ENCODE assay signal across 18 cellular contexts in the genomic region with DNA sequence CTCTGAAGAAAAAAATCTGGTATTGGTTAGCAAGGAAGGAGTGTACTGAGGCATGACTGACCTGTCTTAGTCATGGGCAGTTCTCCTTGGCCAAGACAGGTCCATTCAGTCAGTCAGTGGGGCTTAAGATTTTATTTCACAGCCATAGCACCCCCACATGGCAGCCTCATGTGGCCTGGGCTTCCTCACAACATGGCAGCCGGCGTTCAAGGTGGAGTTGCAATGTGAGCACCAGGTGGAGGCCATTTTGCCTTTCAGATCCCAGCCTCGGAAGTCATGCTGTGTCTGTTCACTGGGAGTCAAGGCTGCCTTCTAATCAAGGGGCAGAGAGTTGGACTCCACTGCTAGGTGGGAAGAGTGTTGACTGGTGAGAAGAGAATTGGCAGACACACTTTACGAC. TPM values are rescaled to one million over a fixed set of nuclear protein-coding genes. Genes with fewer than 3 reads are reported as not detected.
DNase-seq lines count a peak whose midpoint lies in the region; ATAC-seq, FAIRE-seq and TF ChIP-seq lines count a peak whose summit lies in the region.
"Had no signal": no experiment of that assay in that cellular context is flagged by ENCODE, and none has a peak within 500 bp of the region (broad histone marks: within the 10 kb centered on the region; RNA-seq: fewer than 3 reads in every experiment).

No MANE protein-coding gene starts in this region.

- H4K91ac ChIP-seq in trophoblast cell (ENCODE audit: low read depth, low read length), result no peak overlapping the region

- no peak overlapping the region for H2BK12ac ChIP-seq in trophoblast cell (ENCODE audit: low read length)

- H3K4me1 ChIP-seq in kidney (ENCODE audit: control insufficient read depth in 1 of 2, insufficient read depth in 1 of 2, low read depth in 1 of 2, low read length in 2 of 2), result no peaks in the 10 kb centered on the region
- no peaks in the 10 kb centered on the region for H3K4me1 ChIP-seq in testis
- H3K4me1 ChIP-seq in trophoblast cell (ENCODE audit: control insufficient read depth in 1 of 2, insufficient read depth in 2 of 2, low read length in 2 of 2), result peaks cover 2 to 3% of the 10 kb centered on the region in 2 experiments
- H3K4me1 ChIP-seq: psoas muscle, suprapubic skin had no signal

- H3K9ac ChIP-seq in kidney (ENCODE audit: low read length in 2 of 2), result no peak overlapping the region
- H3K9ac ChIP-seq in trophoblast cell (ENCODE audit: low read length), result no peak overlapping the region

- H3K9me3 ChIP-seq in kidney (ENCODE audit: control insufficient read depth in 1 of 2, low read length in 2 of 2), result no peaks in the 10 kb centered on the region
- no peaks in the 10 kb centered on the region for H3K9me3 ChIP-seq in testis
- H3K9me3 ChIP-seq in trophoblast cell (ENCODE audit: insufficient read depth, low read depth, low read length), result peaks cover 2% of the 10 kb centered on the region
- H3K9me3 ChIP-seq: psoas muscle had no signal

- no peak overlapping the region for H3K14ac ChIP-seq in trophoblast cell (ENCODE audit: low read length)

- no peaks in the 10 kb centered on the region for H3K79me2 ChIP-seq in trophoblast cell (ENCODE audit: control insufficient read depth, insufficient read depth, low read length, poor library complexity)

- no peak overlapping the region for H4K12ac ChIP-seq in trophoblast cell (ENCODE audit: low read depth, low read length)

- H3K18ac ChIP-seq in trophoblast cell (ENCODE audit: low read length), result no peak overlapping the region

- intact Hi-C loops in kidney (cut with DNase I) (no loop called here), testis (cut with DNase I; ENCODE audit: low total_unique reads) (no loop called here)

- H3K4me2 ChIP-seq in trophoblast cell (ENCODE audit: low read length), result no peak overlapping the region

- H3K36me3 ChIP-seq in kidney (ENCODE audit: control insufficient read depth in 1 of 2, insufficient read depth in 2 of 2, low read length in 2 of 2) (no peaks in the 10 kb centered on the region), testis (ENCODE audit: low read depth, missing control alignments) (no peaks in the 10 kb centered on the region), trophoblast cell (ENCODE audit: control insufficient read depth in 1 of 2, insufficient read depth in 2 of 2, low read length in 2 of 2) (no peaks in the 10 kb centered on the region)
- H3K36me3 ChIP-seq: suprapubic skin had no signal

- no peaks in the 10 kb centered on the region for H3K27me3 Mint-ChIP-seq in activated naive CD8-positive, alpha-beta T cell
- H3K27me3 Mint-ChIP-seq in activated naive CD8-positive, alpha-beta T cell treated with anti-CD3 and anti-CD28 coated beads, Interleukin-2, amount 50 U/mL, for 24 hours, result no peaks in the 10 kb centered on the region
- H3K27me3 Mint-ChIP-seq: naive B cell had no signal

- POLR2A ChIA-PET in GM10248 (lab: Yijun Ruan, JAX), result no interaction called here

- peaks cover 16% of the 10 kb centered on the region for H3K36me3 Mint-ChIP-seq in activated naive CD8-positive, alpha-beta T cell
- peaks cover 47% of the 10 kb centered on the region for H3K36me3 Mint-ChIP-seq in activated naive CD8-positive, alpha-beta T cell treated with anti-CD3 and anti-CD28 coated beads, Interleukin-2, amount 50 U/mL, for 24 hours (ENCODE audit: low read depth)

- H2AFZ ChIP-seq in trophoblast cell (ENCODE audit: insufficient read depth, low read length, poor library complexity), result no peak overlapping the region

- 93 to 100% methylated on average over 4 of the region's 4 CpGs for WGBS in testis, 2 donors
- no CpG with 5 or more reads among the region's 4 CpGs for WGBS in trophoblast cell (ENCODE audit: extremely low coverage, insufficient coverage, insufficient read length)

- no peaks in the 10 kb centered on the region for H3K79me1 ChIP-seq in trophoblast cell (ENCODE audit: low read length)

- H3K27ac ChIP-seq in kidney (ENCODE audit: low read depth in 2 of 2, low read length in 2 of 2), result no peak overlapping the region
- no peak overlapping the region for H3K27ac ChIP-seq in testis
- no peak overlapping the region for H3K27ac ChIP-seq in trophoblast cell (ENCODE audit: low read depth, low read length)
- H3K27ac ChIP-seq: psoas muscle, suprapubic skin had no signal

- peaks cover 33% of the 10 kb centered on the region for H3K4me1 Mint-ChIP-seq in activated naive CD8-positive, alpha-beta T cell (ENCODE audit: low read depth)
- peaks cover 44% of the 10 kb centered on the region for H3K4me1 Mint-ChIP-seq in activated naive CD8-positive, alpha-beta T cell treated with anti-CD3 and anti-CD28 coated beads, Interleukin-2, amount 50 U/mL, for 24 hours

- ATAC-seq in activated naive CD8-positive, alpha-beta T cell treated with anti-CD3 and anti-CD28 coated beads, Interleukin-2, amount 50 U/mL, for 24 hours, result no peak
- ATAC-seq in GM19452 (IDR thresholded peaks at IDR 0.05; ENCODE audit: unreplicated experiment), result no peak
- ATAC-seq: psoas muscle had no signal

- CTCF ChIA-PET in GM10248 (lab: Yijun Ruan, JAX), result interaction anchor here (0.9 to 1.6 kb wide), 2 partner anchors 9 to 481 kb away, joined by 3 to 4 read pairs; no protein-coding TSS in a partner anchor

- no peaks in the 10 kb centered on the region for H3K9me3 Mint-ChIP-seq in activated naive CD8-positive, alpha-beta T cell (ENCODE audit: low read depth)
- peaks cover 8% of the 10 kb centered on the region for H3K9me3 Mint-ChIP-seq in activated naive CD8-positive, alpha-beta T cell treated with anti-CD3 and anti-CD28 coated beads, Interleukin-2, amount 50 U/mL, for 24 hours
- H3K9me3 Mint-ChIP-seq: naive B cell had no signal

- DNase-seq in activated naive CD8-positive, alpha-beta T cell treated with anti-CD3 and anti-CD28 coated beads, Interleukin-2, amount 50 U/mL, for 24 hours, result no peak
- DNase-seq in activated CD8-positive, alpha-beta memory T cell treated with anti-CD3 and anti-CD28 coated beads, Interleukin-2, amount 50 U/mL, for 48 hours, result peak; percentile 35
- DNase-seq in kidney (peak; percentile 44), testis (peak; percentile 9), trophoblast cell (no peak), GM10248 (ENCODE audit: extremely low spot score) (no peak)
- DNase-seq: amniotic stem cell; central memory CD4-positive, alpha-beta T cell; Karpas-422; naive B cell; NCI-H1105 treated with DMSO at 0.1 percent for 48 hours; NCI-H2107; NCI-H524; psoas muscle had no signal

- H2BK5ac ChIP-seq in trophoblast cell (ENCODE audit: low read depth, low read length, poor library complexity), result no peak overlapping the region

- TF ChIP-seq POLR2A in testis (IDR thresholded peaks at IDR 0.05), result no peak

- H2AK5ac ChIP-seq in trophoblast cell (ENCODE audit: low read length), result no peak overlapping the region

- no peak overlapping the region for H2BK120ac ChIP-seq in trophoblast cell (ENCODE audit: insufficient read depth, low read length, poor library complexity)

- no peak for FAIRE-seq in kidney (lab: Jason Lieb, UNC)

- H3K4me3 ChIP-seq in kidney (ENCODE audit: low read length in 2 of 2) (no peak overlapping the region), testis (no peak overlapping the region), trophoblast cell (ENCODE audit: low read depth, low read length) (no peak overlapping the region)
- H3K4me3 ChIP-seq: lung, psoas muscle, suprapubic skin had no signal

- no peak overlapping the region for H3K4me3 Mint-ChIP-seq in activated naive CD8-positive, alpha-beta T cell
- no peak overlapping the region for H3K4me3 Mint-ChIP-seq in activated naive CD8-positive, alpha-beta T cell treated with anti-CD3 and anti-CD28 coated beads, Interleukin-2, amount 50 U/mL, for 24 hours
- H3K4me3 Mint-ChIP-seq: naive B cell had no signal

- no peak overlapping the region for H3K4ac ChIP-seq in trophoblast cell (ENCODE audit: low read depth, low read length)

- H3K27ac Mint-ChIP-seq in activated naive CD8-positive, alpha-beta T cell, result peak overlapping the region; percentile 76
- H3K27ac Mint-ChIP-seq in activated naive CD8-positive, alpha-beta T cell treated with anti-CD3 and anti-CD28 coated beads, Interleukin-2, amount 50 U/mL, for 24 hours, result no peak overlapping the region

- H3K23ac ChIP-seq in trophoblast cell (ENCODE audit: low read length), result no peak overlapping the region

- TF ChIP-seq CTCF in kidney (IDR thresholded peaks at IDR 0.05; ENCODE audit: borderline replicate concordance, extremely low read depth, insufficient read depth) (no peak), testis (IDR thresholded peaks at IDR 0.05) (no peak), GM10248 (IDR thresholded peaks at IDR 0.05; ENCODE audit: control extremely low read depth, extremely low read depth, low read depth, missing control alignments) (no peak)

- H3K27me3 ChIP-seq in testis (no peaks in the 10 kb centered on the region), trophoblast cell (ENCODE audit: insufficient read depth, low read length) (no peaks in the 10 kb centered on the region)
- H3K27me3 ChIP-seq: suprapubic skin had no signal

- no peak overlapping the region for H4K8ac ChIP-seq in trophoblast cell (ENCODE audit: low read depth, low read length)

RNA-seq across cellular contexts. Expression of a gene that starts 10.3 kb away (rescaled TPM):
- total RNA-seq in kidney (44.5 TPM), testis (100 to 1,000 TPM; 138 to 147 TPM)
- polyA plus RNA-seq in kidney (ENCODE audit: insufficient read depth, low read depth, low replicate concordance) (49.3 TPM), testis (ENCODE audit: insufficient read depth, low read depth, low replicate concordance) (99.4 TPM)
- 20.3 and 21.4 TPM in 2 replicates for polyA plus RNA-seq in trophoblast cell (2013)

RNA-seq across cellular contexts. Expression of a gene that starts 27.2 kb away (rescaled TPM):
- total RNA-seq in kidney, result 12.2 TPM
- 34.6 TPM for polyA plus RNA-seq in kidney (ENCODE audit: insufficient read depth, low read depth, low replicate concordance)
- 100 to 1,000 TPM; 282 to 537 TPM for total RNA-seq in testis
- polyA plus RNA-seq in testis (ENCODE audit: insufficient read depth, low read depth, low replicate concordance), result 172 TPM
- polyA plus RNA-seq in trophoblast cell (2013), result 0.37 and 0.44 TPM in 2 replicates

RNA-seq across cellular contexts. Expression of a gene that starts 48.4 kb away (rescaled TPM):
- total RNA-seq in kidney (56.3 TPM), testis (100 to 1,000 TPM; 148 to 152 TPM)
- polyA plus RNA-seq in kidney (ENCODE audit: insufficient read depth, low read depth, low replicate concordance) (149 TPM), testis (ENCODE audit: insufficient read depth, low read depth, low replicate concordance) (99.3 TPM)
- polyA plus RNA-seq in trophoblast cell (2013), result 52.0 and 52.5 TPM in 2 replicates

Comparison
In these comparisons a context has a peak if more than half of its experiments do, and no peak if none do; other contexts are left out.
1. DNase-seq: peak in activated CD8-positive, alpha-beta memory T cell treated with anti-CD3 and anti-CD28 coated beads, Interleukin-2, amount 50 U/mL, for 48 hours (single experiment), kidney (single experiment) and testis (single experiment); none in activated naive CD8-positive, alpha-beta T cell treated with anti-CD3 and anti-CD28 coated beads, Interleukin-2, amount 50 U/mL, for 24 hours (single experiment), trophoblast cell (0 of 2) and GM10248 (single experiment).
2. RNA of a gene that starts 27.2 kb away (total RNA-seq): 282 to 537 TPM in testis; 12.2 TPM in kidney (single experiment); every median in the first group is over 10 times any median in the second.